ENCODE assay signal across 1 cellular context in genomic region chr6:5554226-5554625, GRCh38.
TF ChIP-seq lines count a peak whose summit lies in the region.

No MANE protein-coding gene starts in this region.

TF ChIP-seq in HepG2, 621 proteins besides CTCF, POLR2A, EP300 and RAD21 (continued from another document):
- TF ChIP-seq HOMEZ (CRISPR knock-in tag; IDR thresholded peaks at IDR 0.05; ENCODE audit: low read depth), result peak; percentile 26; the same call in 1 of the 2 replicates
- 0 out of 2 replicates have a peak, but pooled peaks have one; percentile 56 for TF ChIP-seq NR2C2 (CRISPR knock-in tag; IDR thresholded peaks at IDR 0.05; ENCODE audit: borderline replicate concordance)
- TF ChIP-seq NR2F1 (CRISPR knock-in tag; IDR thresholded peaks at IDR 0.05), result peak; percentile 48 to 58; a peak in 2 of 4 replicates
- 0 out of 2 replicates have a peak, but pooled peaks have one; percentile 25 for TF ChIP-seq POGZ (CRISPR knock-in tag; IDR thresholded peaks at IDR 0.05)
- TF ChIP-seq PHF8 (CRISPR knock-in tag; IDR thresholded peaks at IDR 0.05), result no peak
- TF ChIP-seq RFX5 (IDR thresholded peaks at IDR 0.05; ENCODE audit: low read depth, low read length), result no peak
- peak; percentile 86 for TF ChIP-seq PPARG (CRISPR knock-in tag; conservative IDR thresholded peaks at IDR 0.05)
- TF ChIP-seq ZMYM4 (CRISPR knock-in tag; IDR thresholded peaks at IDR 0.05), result peak; percentile 24; the same call in 1 of the 2 replicates
- peak; percentile 78 for TF ChIP-seq NR2F6 (IDR thresholded peaks at IDR 0.05)
- TF ChIP-seq NR2F6 (CRISPR knock-in tag; IDR thresholded peaks at IDR 0.05), result peak; percentile 63
- TF ChIP-seq NFATC3 (CRISPR knock-in tag; IDR thresholded peaks at IDR 0.05), result no peak
- peak; percentile 50; the same call in 1 of the 2 replicates for TF ChIP-seq NR2F2 (IDR thresholded peaks at IDR 0.05; ENCODE audit: borderline replicate concordance, low read depth)
- 0 out of 2 replicates have a peak, but pooled peaks have one; percentile 23 for TF ChIP-seq HNF4A (CRISPR knock-in tag; IDR thresholded peaks at IDR 0.05)
